ENCODE assay signal across 8 cellular contexts in the genomic region with DNA sequence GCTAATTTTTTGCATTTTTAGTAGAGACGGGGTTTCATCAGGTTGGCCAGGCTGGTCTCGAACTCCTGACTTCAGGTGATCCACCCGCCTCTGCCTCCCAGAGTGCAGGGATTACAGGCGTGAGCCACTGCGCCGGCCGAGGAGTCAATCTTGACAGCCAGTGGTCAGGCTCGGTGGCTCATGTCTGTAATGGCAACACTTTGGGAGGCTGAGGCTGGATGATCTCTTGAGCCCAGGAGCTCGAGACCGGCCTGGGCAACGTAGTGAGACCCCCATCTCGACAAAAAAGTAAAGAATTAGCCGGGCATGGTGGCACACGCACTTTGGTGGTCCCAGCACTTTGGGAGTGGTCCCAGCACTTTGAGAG. TPM values are rescaled to one million over a fixed set of nuclear protein-coding genes. Genes with fewer than 3 reads are reported as not detected.
DNase-seq lines count a peak whose midpoint lies in the region; ATAC-seq and TF ChIP-seq lines count a peak whose summit lies in the region.

No MANE protein-coding gene starts in this region.

- no peaks in the 10 kb centered on the region for H3K27me3 Mint-ChIP-seq in activated B cell treated with CpG ODN at 0.5 μM for 24 hours

- POLR2A ChIA-PET in activated B cell treated with CpG ODN at 0.5 μM for 24 hours (lab: Charles Lee), result interaction anchor here (0.6 kb wide), 1 partner anchor 1849 kb away, joined by 3 read pairs; no protein-coding TSS in a partner anchor

- intact Hi-C loops in activated B cell treated with CpG ODN at 0.5 μM for 24 hours (cut with micrococcal nuclease) (loop anchor here (1.0 kb wide), 1 partner anchor 18 kb away; a partner anchor contains a TSS), left ventricle myocardium inferior (cut with micrococcal nuclease) (no loop called here)

- H3K27me3 ChIP-seq in left ventricle myocardium inferior (ENCODE audit: low read depth) (no peaks in the 10 kb centered on the region), skeletal muscle tissue (ENCODE audit: control insufficient read depth in 3 of 3, insufficient read depth in 3 of 3, low read length in 3 of 3) (no peaks in the 10 kb centered on the region)

- TF ChIP-seq CTCF in HFF-Myc (IDR thresholded peaks at IDR 0.05; ENCODE audit: low read depth, low read length, missing control alignments) (no peak), activated B cell treated with CpG ODN at 0.5 μM for 24 hours (IDR thresholded peaks at IDR 0.05) (no peak), left ventricle myocardium inferior (IDR thresholded peaks at IDR 0.05; ENCODE audit: borderline replicate concordance) (no peak)

- peak overlapping the region; percentile 91 to 95 (median 93) for H3K9ac ChIP-seq in skeletal muscle tissue (ENCODE audit: low read depth in 1 of 3, low read length in 3 of 3)

- DNase-seq in HFF-Myc (ENCODE audit: extremely low read depth, low read depth), result no peak
- DNase-seq in activated B cell treated with CpG ODN at 0.5 μM for 24 hours, result no peak
- no peak for DNase-seq in left ventricle myocardium inferior
- DNase-seq in T1000 (lab: John Stamatoyannopoulos, UW), result no peak
- DNase-seq in NCI-H1436 treated with DMSO at 0.1 percent for 48 hours (lab: John Stamatoyannopoulos, UW), result no peak
- no peak for DNase-seq in GF-D8 (lab: John Stamatoyannopoulos, UW)
- DNase-seq in activated gamma-delta T cell (lab: John Stamatoyannopoulos, UW), result no peak

- no peak for ATAC-seq in activated B cell treated with CpG ODN at 0.5 μM for 24 hours (ENCODE audit: low read depth)

- H3K9me3 Mint-ChIP-seq in activated B cell treated with CpG ODN at 0.5 μM for 24 hours, result no peaks in the 10 kb centered on the region

- H3K4me3 Mint-ChIP-seq in activated B cell treated with CpG ODN at 0.5 μM for 24 hours, result peak overlapping the region; percentile 92

- peak overlapping the region; percentile 97 for H3K4me3 ChIP-seq in HFF-Myc (replicated peaks; ENCODE audit: low read depth, low read length)
- peak overlapping the region; percentile 100 for H3K4me3 ChIP-seq in left ventricle myocardium inferior
- H3K4me3 ChIP-seq in skeletal muscle tissue (ENCODE audit: low read length in 3 of 3), result peak overlapping the region; percentile 92 to 96 (median 95)

- H3K9me3 ChIP-seq in left ventricle myocardium inferior (replicated peaks) (no peaks in the 10 kb centered on the region), skeletal muscle tissue (ENCODE audit: control insufficient read depth in 3 of 3, low read length in 3 of 3) (no peaks in the 10 kb centered on the region)

- peaks cover 62% of the 10 kb centered on the region for H3K4me1 ChIP-seq in left ventricle myocardium inferior
- H3K4me1 ChIP-seq in skeletal muscle tissue (ENCODE audit: control insufficient read depth in 3 of 3, insufficient read depth in 3 of 3, low read length in 3 of 3), result peaks cover 22 to 48% (median 32%) of the 10 kb centered on the region in 3 donors

- H3K4me1 Mint-ChIP-seq in activated B cell treated with CpG ODN at 0.5 μM for 24 hours, result peaks cover 39% of the 10 kb centered on the region

- H3K27ac Mint-ChIP-seq in activated B cell treated with CpG ODN at 0.5 μM for 24 hours, result peak overlapping the region; percentile 46

- H3K27ac ChIP-seq in left ventricle myocardium inferior (replicated peaks) (peak overlapping the region; percentile 94), skeletal muscle tissue (ENCODE audit: low read depth, low read length) (peak overlapping the region; percentile 83)

- peaks cover 9% of the 10 kb centered on the region for H3K36me3 ChIP-seq in left ventricle myocardium inferior
- peaks cover 0 to 3% (median 0%) of the 10 kb centered on the region in 3 donors for H3K36me3 ChIP-seq in skeletal muscle tissue (ENCODE audit: control insufficient read depth in 3 of 3, insufficient read depth in 3 of 3, low read length in 3 of 3)

- CTCF ChIA-PET in activated B cell treated with CpG ODN at 0.5 μM for 24 hours (lab: Charles Lee), result interaction anchor here (1.4 to 1.6 kb wide), 2 partner anchors 17 to 89 kb away, joined by 3 to 6 read pairs; no protein-coding TSS in a partner anchor

- H3K36me3 Mint-ChIP-seq in activated B cell treated with CpG ODN at 0.5 μM for 24 hours (ENCODE audit: low read depth), result peaks cover 15% of the 10 kb centered on the region

RNA-seq across cellular contexts. Expression of a gene that starts 0.6 kb away (rescaled TPM):
- total RNA-seq in activated B cell treated with CpG ODN at 0.5 μM for 24 hours (55.2 and 76.1 TPM in 2 replicates), left ventricle myocardium inferior (17.1 TPM), skeletal muscle tissue (15.1 TPM)

RNA-seq across cellular contexts. Expression of a gene that starts 18.0 kb away (rescaled TPM):
- 79.9 and 80.9 TPM in 2 replicates for total RNA-seq in activated B cell treated with CpG ODN at 0.5 μM for 24 hours
- 9.5 TPM for total RNA-seq in left ventricle myocardium inferior
- 15.7 TPM for total RNA-seq in skeletal muscle tissue
